Comparison of ENCODE assay signal across 8 cellular contexts in genomic region chr20:10670521-10671220, GRCh38. TPM values are rescaled to one million over a fixed set of nuclear protein-coding genes. Genes with fewer than 3 reads are reported as not detected.
DNase-seq lines count a peak whose midpoint lies in the region; ATAC-seq and TF ChIP-seq lines count a peak whose summit lies in the region.

No MANE protein-coding gene starts in this region.

- H2AFZ ChIP-seq in neural progenitor cell (replicated peaks), result no peak overlapping the region

- TF ChIP-seq CTCF in AG04449 (IDR thresholded peaks at IDR 0.05; ENCODE audit: insufficient read depth, low read length, missing control alignments), result no peak
- TF ChIP-seq CTCF in colonic mucosa (IDR thresholded peaks at IDR 0.05), result no peak
- no peak for TF ChIP-seq CTCF in neural progenitor cell (IDR thresholded peaks at IDR 0.05)

- H3K4me3 ChIP-seq in AG04449 (ENCODE audit: low read depth, low read length), result peak overlapping the region; percentile 92
- peak overlapping the region; percentile 77 for H3K4me3 ChIP-seq in colonic mucosa
- H3K4me3 ChIP-seq in neural progenitor cell, result peak overlapping the region; percentile 87

- H3K4me3 Mint-ChIP-seq in neural progenitor cell, result peak overlapping the region; percentile 88

- CTCF ChIA-PET in AG04449 (lab: Yijun Ruan, JAX), result interaction anchor here (0.7 to 4.1 kb wide), 25 partner anchors 9 to 873 kb away, joined by 3 to 40 read pairs (median 6); no protein-coding TSS in a partner anchor

- H3F3A ChIP-seq in neural progenitor cell (ENCODE audit: low read depth), result peaks cover 80% of the 10 kb centered on the region

- peaks cover 17% of the 10 kb centered on the region for H3K36me3 Mint-ChIP-seq in neural progenitor cell

- H3K36me3 ChIP-seq in colonic mucosa (no peaks in the 10 kb centered on the region), neural progenitor cell (peaks cover 4% of the 10 kb centered on the region)

- DNase-seq in AG04449 (ENCODE audit: low read depth, low spot score), result no peak
- DNase-seq in colonic mucosa, result no peak
- no peak for DNase-seq in neural progenitor cell (ENCODE audit: low spot score)
- no peak for DNase-seq in activated naive CD4-positive, alpha-beta T cell treated with anti-CD3 and anti-CD28 coated beads, Interleukin-2, amount 50 U/mL, for 16 hours
- DNase-seq in cerebellar nuclear complex (lab: John Stamatoyannopoulos, UW), result no peak

- intact Hi-C loops in colonic mucosa (cut with DNase I), result loop anchor here (5.0 to 10.0 kb wide), 3 partner anchors 236 to 602 kb away; partner anchors contain the start of genes MKKS and SLX4IP

- H3K27ac Mint-ChIP-seq in neural progenitor cell, result peak overlapping the region; percentile 96

- peaks cover 3% of the 10 kb centered on the region for H3K27me3 Mint-ChIP-seq in neural progenitor cell (ENCODE audit: insufficient read depth, low read depth)

- H3K4me1 ChIP-seq in colonic mucosa (peaks cover 9% of the 10 kb centered on the region), neural progenitor cell (peaks cover 54% of the 10 kb centered on the region)

- H3K79me2 ChIP-seq in neural progenitor cell (ENCODE audit: low read depth), result peaks cover 77% of the 10 kb centered on the region

- H4K20me1 ChIP-seq in neural progenitor cell (ENCODE audit: low read depth), result peaks cover 76% of the 10 kb centered on the region

- H3K9ac ChIP-seq in colonic mucosa (ENCODE audit: low read depth in 2 of 2, low read length in 2 of 2) (peak overlapping the region; percentile 41 to 99), neural progenitor cell (no peak overlapping the region)

- H3K9me3 Mint-ChIP-seq in neural progenitor cell, result no peaks in the 10 kb centered on the region

- H3K4me2 ChIP-seq in neural progenitor cell, result peak overlapping the region; percentile 93

- peak; percentile 20 for ATAC-seq in GM19455 (IDR thresholded peaks at IDR 0.05; ENCODE audit: unreplicated experiment)
- peak; percentile 32 for ATAC-seq in HG03571 (IDR thresholded peaks at IDR 0.05; ENCODE audit: unreplicated experiment)
- no peak for ATAC-seq in GM18520 (IDR thresholded peaks at IDR 0.05; ENCODE audit: unreplicated experiment)

- H3K27me3 ChIP-seq in colonic mucosa (no peaks in the 10 kb centered on the region), neural progenitor cell (no peaks in the 10 kb centered on the region)

- H3K27ac ChIP-seq in colonic mucosa (peak overlapping the region; percentile 100), neural progenitor cell (no peak overlapping the region)

- POLR2A ChIA-PET in AG04449 (lab: Yijun Ruan, JAX), result interaction anchor here (0.5 to 1.6 kb wide), 5 partner anchors 21 to 537 kb away, joined by 3 to 8 read pairs (median 4); partner anchors contain the start of gene MKKS

- peaks cover 63% of the 10 kb centered on the region for H3K4me1 Mint-ChIP-seq in neural progenitor cell

- H3K9me3 ChIP-seq in colonic mucosa (no peaks in the 10 kb centered on the region), neural progenitor cell (ENCODE audit: low read depth) (no peaks in the 10 kb centered on the region)

RNA-seq across cellular contexts. Expression of gene JAG1, which starts 3.1 kb away (rescaled TPM):
- total RNA-seq in colonic mucosa (100 to 1,000 TPM in 1 of 2 donors, 10 to 100 TPM in 1; 66.5 to 102 TPM), neural progenitor cell (ENCODE audit: low replicate concordance) (121 and 129 TPM in 2 replicates)
